ENCODE assay signal across 1 cellular context in genomic region chr4:14111730-14112171, GRCh38.
TF ChIP-seq lines count a peak whose summit lies in the region.

No MANE protein-coding gene starts in this region.

TF ChIP-seq in SK-N-SH, 30 proteins besides CTCF, POLR2A, EP300 and RAD21 (continued from another document):
- TF ChIP-seq PBX3 (IDR thresholded peaks at IDR 0.05): peak; percentile 84
- TF ChIP-seq NRF1 (IDR thresholded peaks at IDR 0.05; ENCODE audit: low read depth, low read length): no peak
- no peak for TF ChIP-seq FOXJ3 (CRISPR knock-in tag; IDR thresholded peaks at IDR 0.05)
- 0 out of 2 replicates have a peak, but pooled peaks have one; percentile 39 for TF ChIP-seq YY1 (IDR thresholded peaks at IDR 0.05; ENCODE audit: low read depth)
- TF ChIP-seq JUND (IDR thresholded peaks at IDR 0.05): peak; percentile 90
- no peak for TF ChIP-seq CHD2 (IDR thresholded peaks at IDR 0.05; ENCODE audit: low read length, partially characterized antibody)
- peak; percentile 75; the same call in 1 of the 2 replicates for TF ChIP-seq ZBTB33 (IDR thresholded peaks at IDR 0.05; ENCODE audit: borderline replicate concordance, low read depth)
- no peak for TF ChIP-seq USF2 (IDR thresholded peaks at IDR 0.05; ENCODE audit: borderline replicate concordance, low read depth, low read length)
- peak; percentile 59; the same call in 1 of the 2 replicates for TF ChIP-seq MEF2A (IDR thresholded peaks at IDR 0.05; ENCODE audit: borderline replicate concordance, low read depth)
TF ChIP-seq in SK-N-SH: peak in this region for 16.
